In genomic region chr5:109089191-109089590, GRCh38 we compare ENCODE assay signal across 2 cellular contexts.
TF ChIP-seq lines count a peak whose summit lies in the region.

No MANE protein-coding gene starts in this region.

TF ChIP-seq in IMR-90, 13 proteins besides CTCF, POLR2A, EP300 and RAD21:
- TF ChIP-seq MAFK (IDR thresholded peaks at IDR 0.05; ENCODE audit: low read depth, low read length) (peak; percentile 54; the same call in 1 of the 2 replicates), USF2 (IDR thresholded peaks at IDR 0.05; ENCODE audit: low read depth, low read length) (no peak), MAZ (IDR thresholded peaks at IDR 0.05; ENCODE audit: borderline replicate concordance, low read depth, low read length) (no peak)

TF ChIP-seq in K562, 482 proteins besides CTCF, POLR2A, EP300 and RAD21:
- TF ChIP-seq ZNF316 (IDR thresholded peaks at IDR 0.05) (0 out of 2 replicates have a peak, but pooled peaks have one; percentile 13), NFE2 (IDR thresholded peaks at IDR 0.05; ENCODE audit: low read depth) (no peak)
